ENCODE assay signal across 1 cellular context in the genomic region with DNA sequence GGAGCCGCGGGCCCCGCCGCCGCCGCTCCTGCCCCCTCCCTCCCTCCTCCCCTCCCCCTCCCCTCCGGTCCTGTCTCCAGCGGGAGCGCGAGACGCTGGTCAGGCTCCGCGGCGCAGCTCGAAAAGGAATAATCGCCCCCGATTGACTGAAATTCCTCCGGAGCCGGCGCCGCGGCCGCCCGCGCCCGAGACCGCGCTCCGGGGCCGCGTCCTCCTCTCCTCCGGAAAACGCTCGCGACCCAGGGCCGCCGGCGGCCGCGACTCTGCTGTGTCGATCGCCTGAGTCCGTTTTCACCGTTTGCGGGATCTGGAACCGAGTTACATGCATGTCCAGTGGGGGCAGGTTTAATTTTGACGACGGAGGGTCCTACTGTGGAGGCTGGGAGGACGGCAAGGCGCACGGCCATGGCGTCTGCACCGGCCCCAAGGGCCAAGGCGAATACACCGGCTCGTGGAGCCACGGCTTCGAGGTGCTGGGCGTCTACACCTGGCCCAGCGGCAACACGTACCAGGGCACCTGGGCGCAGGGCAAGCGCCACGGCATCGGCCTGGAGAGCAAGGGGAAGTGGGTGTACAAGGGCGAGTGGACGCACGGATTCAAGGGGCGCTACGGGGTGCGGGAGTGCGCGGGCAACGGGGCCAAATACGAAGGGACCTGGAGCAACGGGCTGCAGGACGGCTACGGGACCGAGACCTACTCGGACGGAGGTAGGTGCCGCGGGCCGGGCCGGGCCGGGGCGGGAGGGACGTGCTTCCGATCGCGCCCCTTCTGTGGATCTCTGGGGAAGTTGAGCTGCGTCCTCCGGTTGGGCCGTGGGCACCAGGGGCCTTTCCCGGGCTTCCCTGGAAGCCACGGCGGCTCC.
TF ChIP-seq lines count a peak whose summit lies in the region.

No MANE protein-coding gene starts in this region.

TF ChIP-seq in GM23338, 12 proteins besides CTCF, POLR2A, EP300 and RAD21 (continued from another document):
- TF ChIP-seq, protein P1, sequence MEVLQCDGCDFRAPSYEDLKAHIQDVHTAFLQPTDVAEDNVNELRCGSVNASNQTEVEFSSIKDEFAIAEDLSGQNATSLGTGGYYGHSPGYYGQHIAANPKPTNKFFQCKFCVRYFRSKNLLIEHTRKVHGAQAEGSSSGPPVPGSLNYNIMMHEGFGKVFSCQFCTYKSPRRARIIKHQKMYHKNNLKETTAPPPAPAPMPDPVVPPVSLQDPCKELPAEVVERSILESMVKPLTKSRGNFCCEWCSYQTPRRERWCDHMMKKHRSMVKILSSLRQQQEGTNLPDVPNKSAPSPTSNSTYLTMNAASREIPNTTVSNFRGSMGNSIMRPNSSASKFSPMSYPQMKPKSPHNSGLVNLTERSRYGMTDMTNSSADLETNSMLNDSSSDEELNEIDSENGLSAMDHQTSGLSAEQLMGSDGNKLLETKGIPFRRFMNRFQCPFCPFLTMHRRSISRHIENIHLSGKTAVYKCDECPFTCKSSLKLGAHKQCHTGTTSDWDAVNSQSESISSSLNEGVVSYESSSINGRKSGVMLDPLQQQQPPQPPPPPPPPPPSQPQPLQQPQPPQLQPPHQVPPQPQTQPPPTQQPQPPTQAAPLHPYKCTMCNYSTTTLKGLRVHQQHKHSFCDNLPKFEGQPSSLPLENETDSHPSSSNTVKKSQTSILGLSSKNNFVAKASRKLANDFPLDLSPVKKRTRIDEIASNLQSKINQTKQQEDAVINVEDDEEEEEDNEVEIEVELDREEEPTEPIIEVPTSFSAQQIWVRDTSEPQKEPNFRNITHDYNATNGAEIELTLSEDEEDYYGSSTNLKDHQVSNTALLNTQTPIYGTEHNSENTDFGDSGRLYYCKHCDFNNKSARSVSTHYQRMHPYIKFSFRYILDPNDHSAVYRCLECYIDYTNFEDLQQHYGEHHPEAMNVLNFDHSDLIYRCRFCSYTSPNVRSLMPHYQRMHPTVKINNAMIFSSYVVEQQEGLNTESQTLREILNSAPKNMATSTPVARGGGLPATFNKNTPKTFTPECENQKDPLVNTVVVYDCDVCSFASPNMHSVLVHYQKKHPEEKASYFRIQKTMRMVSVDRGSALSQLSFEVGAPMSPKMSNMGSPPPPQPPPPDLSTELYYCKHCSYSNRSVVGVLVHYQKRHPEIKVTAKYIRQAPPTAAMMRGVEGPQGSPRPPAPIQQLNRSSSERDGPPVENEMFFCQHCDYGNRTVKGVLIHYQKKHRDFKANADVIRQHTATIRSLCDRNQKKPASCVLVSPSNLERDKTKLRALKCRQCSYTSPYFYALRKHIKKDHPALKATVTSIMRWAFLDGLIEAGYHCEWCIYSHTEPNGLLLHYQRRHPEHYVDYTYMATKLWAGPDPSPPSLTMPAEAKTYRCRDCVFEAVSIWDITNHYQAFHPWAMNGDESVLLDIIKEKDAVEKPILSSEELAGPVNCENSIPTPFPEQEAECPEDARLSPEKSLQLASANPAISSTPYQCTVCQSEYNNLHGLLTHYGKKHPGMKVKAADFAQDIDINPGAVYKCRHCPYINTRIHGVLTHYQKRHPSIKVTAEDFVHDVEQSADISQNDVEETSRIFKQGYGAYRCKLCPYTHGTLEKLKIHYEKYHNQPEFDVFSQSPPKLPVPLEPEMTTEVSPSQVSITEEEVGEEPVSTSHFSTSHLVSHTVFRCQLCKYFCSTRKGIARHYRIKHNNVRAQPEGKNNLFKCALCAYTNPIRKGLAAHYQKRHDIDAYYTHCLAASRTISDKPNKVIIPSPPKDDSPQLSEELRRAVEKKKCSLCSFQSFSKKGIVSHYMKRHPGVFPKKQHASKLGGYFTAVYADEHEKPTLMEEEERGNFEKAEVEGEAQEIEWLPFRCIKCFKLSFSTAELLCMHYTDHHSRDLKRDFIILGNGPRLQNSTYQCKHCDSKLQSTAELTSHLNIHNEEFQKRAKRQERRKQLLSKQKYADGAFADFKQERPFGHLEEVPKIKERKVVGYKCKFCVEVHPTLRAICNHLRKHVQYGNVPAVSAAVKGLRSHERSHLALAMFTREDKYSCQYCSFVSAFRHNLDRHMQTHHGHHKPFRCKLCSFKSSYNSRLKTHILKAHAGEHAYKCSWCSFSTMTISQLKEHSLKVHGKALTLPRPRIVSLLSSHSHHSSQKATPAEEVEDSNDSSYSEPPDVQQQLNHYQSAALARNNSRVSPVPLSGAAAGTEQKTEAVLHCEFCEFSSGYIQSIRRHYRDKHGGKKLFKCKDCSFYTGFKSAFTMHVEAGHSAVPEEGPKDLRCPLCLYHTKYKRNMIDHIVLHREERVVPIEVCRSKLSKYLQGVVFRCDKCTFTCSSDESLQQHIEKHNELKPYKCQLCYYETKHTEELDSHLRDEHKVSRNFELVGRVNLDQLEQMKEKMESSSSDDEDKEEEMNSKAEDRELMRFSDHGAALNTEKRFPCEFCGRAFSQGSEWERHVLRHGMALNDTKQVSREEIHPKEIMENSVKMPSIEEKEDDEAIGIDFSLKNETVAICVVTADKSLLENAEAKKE (CRISPR knock-in tag; IDR thresholded peaks at IDR 0.05) = no peak
- TF ChIP-seq EZH2 (IDR thresholded peaks at IDR 0.05; ENCODE audit: low read depth, unreplicated experiment) (peak; percentile 27), POLR2AphosphoS5 (IDR thresholded peaks at IDR 0.05; ENCODE audit: low read depth) (peak; percentile 31; the same call in 1 of the 2 replicates), JUNB (IDR thresholded peaks at IDR 0.05; ENCODE audit: unreplicated experiment) (no peak), NANOG (IDR thresholded peaks at IDR 0.05; ENCODE audit: borderline replicate concordance) (no peak), CREB1 (CRISPR knock-in tag; IDR thresholded peaks at IDR 0.05; ENCODE audit: low read depth) (no peak), STAT1 (IDR thresholded peaks at IDR 0.05; ENCODE audit: unreplicated experiment) (no peak), ZNF331 (CRISPR knock-in tag; IDR thresholded peaks at IDR 0.05; ENCODE audit: low read depth) (no peak)
- TF ChIP-seq, protein P2, sequence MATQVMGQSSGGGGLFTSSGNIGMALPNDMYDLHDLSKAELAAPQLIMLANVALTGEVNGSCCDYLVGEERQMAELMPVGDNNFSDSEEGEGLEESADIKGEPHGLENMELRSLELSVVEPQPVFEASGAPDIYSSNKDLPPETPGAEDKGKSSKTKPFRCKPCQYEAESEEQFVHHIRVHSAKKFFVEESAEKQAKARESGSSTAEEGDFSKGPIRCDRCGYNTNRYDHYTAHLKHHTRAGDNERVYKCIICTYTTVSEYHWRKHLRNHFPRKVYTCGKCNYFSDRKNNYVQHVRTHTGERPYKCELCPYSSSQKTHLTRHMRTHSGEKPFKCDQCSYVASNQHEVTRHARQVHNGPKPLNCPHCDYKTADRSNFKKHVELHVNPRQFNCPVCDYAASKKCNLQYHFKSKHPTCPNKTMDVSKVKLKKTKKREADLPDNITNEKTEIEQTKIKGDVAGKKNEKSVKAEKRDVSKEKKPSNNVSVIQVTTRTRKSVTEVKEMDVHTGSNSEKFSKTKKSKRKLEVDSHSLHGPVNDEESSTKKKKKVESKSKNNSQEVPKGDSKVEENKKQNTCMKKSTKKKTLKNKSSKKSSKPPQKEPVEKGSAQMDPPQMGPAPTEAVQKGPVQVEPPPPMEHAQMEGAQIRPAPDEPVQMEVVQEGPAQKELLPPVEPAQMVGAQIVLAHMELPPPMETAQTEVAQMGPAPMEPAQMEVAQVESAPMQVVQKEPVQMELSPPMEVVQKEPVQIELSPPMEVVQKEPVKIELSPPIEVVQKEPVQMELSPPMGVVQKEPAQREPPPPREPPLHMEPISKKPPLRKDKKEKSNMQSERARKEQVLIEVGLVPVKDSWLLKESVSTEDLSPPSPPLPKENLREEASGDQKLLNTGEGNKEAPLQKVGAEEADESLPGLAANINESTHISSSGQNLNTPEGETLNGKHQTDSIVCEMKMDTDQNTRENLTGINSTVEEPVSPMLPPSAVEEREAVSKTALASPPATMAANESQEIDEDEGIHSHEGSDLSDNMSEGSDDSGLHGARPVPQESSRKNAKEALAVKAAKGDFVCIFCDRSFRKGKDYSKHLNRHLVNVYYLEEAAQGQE (IDR thresholded peaks at IDR 0.05; ENCODE audit: unreplicated experiment) = no peak
- TF ChIP-seq, protein P3, sequence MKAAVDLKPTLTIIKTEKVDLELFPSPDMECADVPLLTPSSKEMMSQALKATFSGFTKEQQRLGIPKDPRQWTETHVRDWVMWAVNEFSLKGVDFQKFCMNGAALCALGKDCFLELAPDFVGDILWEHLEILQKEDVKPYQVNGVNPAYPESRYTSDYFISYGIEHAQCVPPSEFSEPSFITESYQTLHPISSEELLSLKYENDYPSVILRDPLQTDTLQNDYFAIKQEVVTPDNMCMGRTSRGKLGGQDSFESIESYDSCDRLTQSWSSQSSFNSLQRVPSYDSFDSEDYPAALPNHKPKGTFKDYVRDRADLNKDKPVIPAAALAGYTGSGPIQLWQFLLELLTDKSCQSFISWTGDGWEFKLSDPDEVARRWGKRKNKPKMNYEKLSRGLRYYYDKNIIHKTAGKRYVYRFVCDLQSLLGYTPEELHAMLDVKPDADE (IDR thresholded peaks at IDR 0.05) = no peak
TF ChIP-seq in GM23338: peak in this region for 2.
